In the genomic region with DNA sequence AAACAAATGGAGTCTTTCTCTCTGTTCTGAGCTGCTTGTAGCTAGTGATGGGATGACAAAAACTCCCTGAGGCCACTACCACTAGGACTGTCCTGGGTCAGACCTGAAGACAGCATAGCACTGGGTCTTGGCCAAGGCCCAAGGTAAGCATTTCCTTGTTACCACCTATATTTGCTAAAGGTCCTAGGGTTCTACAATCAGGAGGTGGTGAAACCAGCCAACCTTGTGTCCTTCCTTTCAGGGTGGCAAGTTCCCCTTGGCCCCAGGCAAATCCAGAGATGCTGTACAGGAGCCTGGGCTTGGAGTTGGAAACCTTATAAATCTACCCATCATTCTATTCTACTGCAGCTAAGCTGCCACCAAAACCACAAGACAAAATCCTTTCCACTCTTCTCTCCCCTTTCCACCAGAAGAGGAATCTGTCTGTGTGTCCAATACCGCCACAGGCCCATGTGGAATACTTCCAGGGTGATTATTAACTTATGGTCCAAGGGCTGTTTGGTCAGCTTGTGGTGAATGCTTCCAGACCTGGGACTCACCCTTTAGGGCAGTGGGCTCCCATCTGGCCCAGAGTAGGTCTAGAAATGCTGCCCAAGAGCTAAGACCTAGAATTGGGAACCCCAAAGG, we compare ENCODE assay signal across 1 cellular context.
TF ChIP-seq lines count a peak whose summit lies in the region.

No MANE protein-coding gene starts in this region.

TF ChIP-seq in HepG2, 621 proteins besides CTCF, POLR2A, EP300 and RAD21 (continued from another document and continues in another):
- TF ChIP-seq ZNF232 (CRISPR knock-in tag; IDR thresholded peaks at IDR 0.05; ENCODE audit: borderline replicate concordance) (no peak), ZGPAT (CRISPR knock-in tag; IDR thresholded peaks at IDR 0.05) (peak; percentile 48; the same call in 1 of the 2 replicates), IRX3 (CRISPR knock-in tag; IDR thresholded peaks at IDR 0.05; ENCODE audit: borderline replicate concordance, low read depth) (no peak), SIN3B (IDR thresholded peaks at IDR 0.05; ENCODE audit: low read length) (no peak), ETV5 (CRISPR knock-in tag; IDR thresholded peaks at IDR 0.05; ENCODE audit: borderline replicate concordance) (peak; percentile 24; the same call in 1 of the 2 replicates), ZNF513 (CRISPR knock-in tag; conservative IDR thresholded peaks at IDR 0.05) (no peak), POLR2AphosphoS5 (IDR thresholded peaks at IDR 0.05; ENCODE audit: low read depth, low read length) (peak; percentile 33; the same call in 1 of the 2 replicates), JDP2 (CRISPR knock-in tag; IDR thresholded peaks at IDR 0.05; ENCODE audit: borderline replicate concordance) (no peak), ZFX (CRISPR knock-in tag; IDR thresholded peaks at IDR 0.05; ENCODE audit: low read depth) (peak; percentile 57; the same call in 1 of the 2 replicates), ZBTB8A (CRISPR knock-in tag; IDR thresholded peaks at IDR 0.05; ENCODE audit: borderline replicate concordance, low read depth) (no peak), PITX1 (CRISPR knock-in tag; IDR thresholded peaks at IDR 0.05) (peak; percentile 69; the same call in 1 of the 2 replicates), MXD4 (CRISPR knock-in tag; IDR thresholded peaks at IDR 0.05) (no peak)
- TF ChIP-seq, protein P1, sequence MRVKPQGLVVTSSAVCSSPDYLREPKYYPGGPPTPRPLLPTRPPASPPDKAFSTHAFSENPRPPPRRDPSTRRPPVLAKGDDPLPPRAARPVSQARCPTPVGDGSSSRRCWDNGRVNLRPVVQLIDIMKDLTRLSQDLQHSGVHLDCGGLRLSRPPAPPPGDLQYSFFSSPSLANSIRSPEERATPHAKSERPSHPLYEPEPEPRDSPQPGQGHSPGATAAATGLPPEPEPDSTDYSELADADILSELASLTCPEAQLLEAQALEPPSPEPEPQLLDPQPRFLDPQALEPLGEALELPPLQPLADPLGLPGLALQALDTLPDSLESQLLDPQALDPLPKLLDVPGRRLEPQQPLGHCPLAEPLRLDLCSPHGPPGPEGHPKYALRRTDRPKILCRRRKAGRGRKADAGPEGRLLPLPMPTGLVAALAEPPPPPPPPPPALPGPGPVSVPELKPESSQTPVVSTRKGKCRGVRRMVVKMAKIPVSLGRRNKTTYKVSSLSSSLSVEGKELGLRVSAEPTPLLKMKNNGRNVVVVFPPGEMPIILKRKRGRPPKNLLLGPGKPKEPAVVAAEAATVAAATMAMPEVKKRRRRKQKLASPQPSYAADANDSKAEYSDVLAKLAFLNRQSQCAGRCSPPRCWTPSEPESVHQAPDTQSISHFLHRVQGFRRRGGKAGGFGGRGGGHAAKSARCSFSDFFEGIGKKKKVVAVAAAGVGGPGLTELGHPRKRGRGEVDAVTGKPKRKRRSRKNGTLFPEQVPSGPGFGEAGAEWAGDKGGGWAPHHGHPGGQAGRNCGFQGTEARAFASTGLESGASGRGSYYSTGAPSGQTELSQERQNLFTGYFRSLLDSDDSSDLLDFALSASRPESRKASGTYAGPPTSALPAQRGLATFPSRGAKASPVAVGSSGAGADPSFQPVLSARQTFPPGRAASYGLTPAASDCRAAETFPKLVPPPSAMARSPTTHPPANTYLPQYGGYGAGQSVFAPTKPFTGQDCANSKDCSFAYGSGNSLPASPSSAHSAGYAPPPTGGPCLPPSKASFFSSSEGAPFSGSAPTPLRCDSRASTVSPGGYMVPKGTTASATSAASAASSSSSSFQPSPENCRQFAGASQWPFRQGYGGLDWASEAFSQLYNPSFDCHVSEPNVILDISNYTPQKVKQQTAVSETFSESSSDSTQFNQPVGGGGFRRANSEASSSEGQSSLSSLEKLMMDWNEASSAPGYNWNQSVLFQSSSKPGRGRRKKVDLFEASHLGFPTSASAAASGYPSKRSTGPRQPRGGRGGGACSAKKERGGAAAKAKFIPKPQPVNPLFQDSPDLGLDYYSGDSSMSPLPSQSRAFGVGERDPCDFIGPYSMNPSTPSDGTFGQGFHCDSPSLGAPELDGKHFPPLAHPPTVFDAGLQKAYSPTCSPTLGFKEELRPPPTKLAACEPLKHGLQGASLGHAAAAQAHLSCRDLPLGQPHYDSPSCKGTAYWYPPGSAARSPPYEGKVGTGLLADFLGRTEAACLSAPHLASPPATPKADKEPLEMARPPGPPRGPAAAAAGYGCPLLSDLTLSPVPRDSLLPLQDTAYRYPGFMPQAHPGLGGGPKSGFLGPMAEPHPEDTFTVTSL (CRISPR knock-in tag; IDR thresholded peaks at IDR 0.05; ENCODE audit: borderline replicate concordance): peak; percentile 32; the same call in 1 of the 2 replicates
- TF ChIP-seq, protein P2, sequence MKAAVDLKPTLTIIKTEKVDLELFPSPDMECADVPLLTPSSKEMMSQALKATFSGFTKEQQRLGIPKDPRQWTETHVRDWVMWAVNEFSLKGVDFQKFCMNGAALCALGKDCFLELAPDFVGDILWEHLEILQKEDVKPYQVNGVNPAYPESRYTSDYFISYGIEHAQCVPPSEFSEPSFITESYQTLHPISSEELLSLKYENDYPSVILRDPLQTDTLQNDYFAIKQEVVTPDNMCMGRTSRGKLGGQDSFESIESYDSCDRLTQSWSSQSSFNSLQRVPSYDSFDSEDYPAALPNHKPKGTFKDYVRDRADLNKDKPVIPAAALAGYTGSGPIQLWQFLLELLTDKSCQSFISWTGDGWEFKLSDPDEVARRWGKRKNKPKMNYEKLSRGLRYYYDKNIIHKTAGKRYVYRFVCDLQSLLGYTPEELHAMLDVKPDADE (CRISPR knock-in tag; IDR thresholded peaks at IDR 0.05): no peak
- TF ChIP-seq, protein P3, sequence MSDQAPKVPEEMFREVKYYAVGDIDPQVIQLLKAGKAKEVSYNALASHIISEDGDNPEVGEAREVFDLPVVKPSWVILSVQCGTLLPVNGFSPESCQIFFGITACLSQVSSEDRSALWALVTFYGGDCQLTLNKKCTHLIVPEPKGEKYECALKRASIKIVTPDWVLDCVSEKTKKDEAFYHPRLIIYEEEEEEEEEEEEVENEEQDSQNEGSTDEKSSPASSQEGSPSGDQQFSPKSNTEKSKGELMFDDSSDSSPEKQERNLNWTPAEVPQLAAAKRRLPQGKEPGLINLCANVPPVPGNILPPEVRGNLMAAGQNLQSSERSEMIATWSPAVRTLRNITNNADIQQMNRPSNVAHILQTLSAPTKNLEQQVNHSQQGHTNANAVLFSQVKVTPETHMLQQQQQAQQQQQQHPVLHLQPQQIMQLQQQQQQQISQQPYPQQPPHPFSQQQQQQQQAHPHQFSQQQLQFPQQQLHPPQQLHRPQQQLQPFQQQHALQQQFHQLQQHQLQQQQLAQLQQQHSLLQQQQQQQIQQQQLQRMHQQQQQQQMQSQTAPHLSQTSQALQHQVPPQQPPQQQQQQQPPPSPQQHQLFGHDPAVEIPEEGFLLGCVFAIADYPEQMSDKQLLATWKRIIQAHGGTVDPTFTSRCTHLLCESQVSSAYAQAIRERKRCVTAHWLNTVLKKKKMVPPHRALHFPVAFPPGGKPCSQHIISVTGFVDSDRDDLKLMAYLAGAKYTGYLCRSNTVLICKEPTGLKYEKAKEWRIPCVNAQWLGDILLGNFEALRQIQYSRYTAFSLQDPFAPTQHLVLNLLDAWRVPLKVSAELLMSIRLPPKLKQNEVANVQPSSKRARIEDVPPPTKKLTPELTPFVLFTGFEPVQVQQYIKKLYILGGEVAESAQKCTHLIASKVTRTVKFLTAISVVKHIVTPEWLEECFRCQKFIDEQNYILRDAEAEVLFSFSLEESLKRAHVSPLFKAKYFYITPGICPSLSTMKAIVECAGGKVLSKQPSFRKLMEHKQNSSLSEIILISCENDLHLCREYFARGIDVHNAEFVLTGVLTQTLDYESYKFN (CRISPR knock-in tag; conservative IDR thresholded peaks at IDR 0.05): peak; percentile 72
- TF ChIP-seq, protein P4, sequence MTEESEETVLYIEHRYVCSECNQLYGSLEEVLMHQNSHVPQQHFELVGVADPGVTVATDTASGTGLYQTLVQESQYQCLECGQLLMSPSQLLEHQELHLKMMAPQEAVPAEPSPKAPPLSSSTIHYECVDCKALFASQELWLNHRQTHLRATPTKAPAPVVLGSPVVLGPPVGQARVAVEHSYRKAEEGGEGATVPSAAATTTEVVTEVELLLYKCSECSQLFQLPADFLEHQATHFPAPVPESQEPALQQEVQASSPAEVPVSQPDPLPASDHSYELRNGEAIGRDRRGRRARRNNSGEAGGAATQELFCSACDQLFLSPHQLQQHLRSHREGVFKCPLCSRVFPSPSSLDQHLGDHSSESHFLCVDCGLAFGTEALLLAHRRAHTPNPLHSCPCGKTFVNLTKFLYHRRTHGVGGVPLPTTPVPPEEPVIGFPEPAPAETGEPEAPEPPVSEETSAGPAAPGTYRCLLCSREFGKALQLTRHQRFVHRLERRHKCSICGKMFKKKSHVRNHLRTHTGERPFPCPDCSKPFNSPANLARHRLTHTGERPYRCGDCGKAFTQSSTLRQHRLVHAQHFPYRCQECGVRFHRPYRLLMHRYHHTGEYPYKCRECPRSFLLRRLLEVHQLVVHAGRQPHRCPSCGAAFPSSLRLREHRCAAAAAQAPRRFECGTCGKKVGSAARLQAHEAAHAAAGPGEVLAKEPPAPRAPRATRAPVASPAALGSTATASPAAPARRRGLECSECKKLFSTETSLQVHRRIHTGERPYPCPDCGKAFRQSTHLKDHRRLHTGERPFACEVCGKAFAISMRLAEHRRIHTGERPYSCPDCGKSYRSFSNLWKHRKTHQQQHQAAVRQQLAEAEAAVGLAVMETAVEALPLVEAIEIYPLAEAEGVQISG (CRISPR knock-in tag; IDR thresholded peaks at IDR 0.05): 0 out of 2 replicates have a peak, but pooled peaks have one; percentile 33
- TF ChIP-seq, protein P5, sequence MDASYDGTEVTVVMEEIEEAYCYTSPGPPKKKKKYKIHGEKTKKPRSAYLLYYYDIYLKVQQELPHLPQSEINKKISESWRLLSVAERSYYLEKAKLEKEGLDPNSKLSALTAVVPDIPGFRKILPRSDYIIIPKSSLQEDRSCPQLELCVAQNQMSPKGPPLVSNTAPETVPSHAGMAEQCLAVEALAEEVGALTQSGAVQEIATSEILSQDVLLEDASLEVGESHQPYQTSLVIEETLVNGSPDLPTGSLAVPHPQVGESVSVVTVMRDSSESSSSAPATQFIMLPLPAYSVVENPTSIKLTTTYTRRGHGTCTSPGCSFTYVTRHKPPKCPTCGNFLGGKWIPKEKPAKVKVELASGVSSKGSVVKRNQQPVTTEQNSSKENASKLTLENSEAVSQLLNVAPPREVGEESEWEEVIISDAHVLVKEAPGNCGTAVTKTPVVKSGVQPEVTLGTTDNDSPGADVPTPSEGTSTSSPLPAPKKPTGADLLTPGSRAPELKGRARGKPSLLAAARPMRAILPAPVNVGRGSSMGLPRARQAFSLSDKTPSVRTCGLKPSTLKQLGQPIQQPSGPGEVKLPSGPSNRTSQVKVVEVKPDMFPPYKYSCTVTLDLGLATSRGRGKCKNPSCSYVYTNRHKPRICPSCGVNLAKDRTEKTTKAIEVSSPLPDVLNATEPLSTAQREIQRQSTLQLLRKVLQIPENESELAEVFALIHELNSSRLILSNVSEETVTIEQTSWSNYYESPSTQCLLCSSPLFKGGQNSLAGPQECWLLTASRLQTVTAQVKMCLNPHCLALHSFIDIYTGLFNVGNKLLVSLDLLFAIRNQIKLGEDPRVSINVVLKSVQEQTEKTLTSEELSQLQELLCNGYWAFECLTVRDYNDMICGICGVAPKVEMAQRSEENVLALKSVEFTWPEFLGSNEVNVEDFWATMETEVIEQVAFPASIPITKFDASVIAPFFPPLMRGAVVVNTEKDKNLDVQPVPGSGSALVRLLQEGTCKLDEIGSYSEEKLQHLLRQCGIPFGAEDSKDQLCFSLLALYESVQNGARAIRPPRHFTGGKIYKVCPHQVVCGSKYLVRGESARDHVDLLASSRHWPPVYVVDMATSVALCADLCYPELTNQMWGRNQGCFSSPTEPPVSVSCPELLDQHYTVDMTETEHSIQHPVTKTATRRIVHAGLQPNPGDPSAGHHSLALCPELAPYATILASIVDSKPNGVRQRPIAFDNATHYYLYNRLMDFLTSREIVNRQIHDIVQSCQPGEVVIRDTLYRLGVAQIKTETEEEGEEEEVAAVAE (CRISPR knock-in tag; IDR thresholded peaks at IDR 0.05; ENCODE audit: borderline replicate concordance): peak; percentile 11; the same call in 1 of the 2 replicates
